ENCODE assay signal across 24 cellular contexts in the genomic region with DNA sequence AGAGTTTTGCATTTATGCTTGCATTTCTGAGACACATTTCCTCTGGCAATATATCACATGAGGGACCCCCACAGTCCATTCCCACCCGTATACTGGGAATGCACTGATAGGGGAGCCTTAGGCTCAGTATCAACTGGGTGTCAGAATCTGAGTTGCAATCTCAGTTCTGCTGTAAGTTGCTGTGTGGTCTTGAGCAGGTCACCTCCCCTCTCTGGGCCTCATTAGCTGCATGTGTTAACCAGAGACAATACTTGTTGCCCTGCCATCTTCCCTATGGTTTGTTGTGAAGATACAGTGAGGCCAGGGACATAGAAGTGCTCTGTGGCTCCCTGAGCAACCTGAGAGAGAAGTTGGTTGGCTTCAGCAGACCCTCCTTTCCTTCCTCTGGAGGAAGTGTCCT.
"Had no signal": no experiment of that assay in that cellular context is flagged by ENCODE, and none has a peak within 500 bp of the region (broad histone marks: within the 10 kb centered on the region; RNA-seq: fewer than 3 reads in every experiment).

No MANE protein-coding gene starts in this region.

- H3K4me3 Mint-ChIP-seq: activated B cell treated with CpG ODN at 0.5 μM for 24 hours; activated CD4-positive, alpha-beta memory T cell treated with anti-CD3 and anti-CD28 coated beads, Interleukin-2, amount 10 ng/mL, durations not matched to agents 7 days and 5 days; central memory CD8-positive, alpha-beta T cell; T-cell had no signal

- H3K9me3 Mint-ChIP-seq: central memory CD8-positive, alpha-beta T cell had no signal

- H3K27me3 Mint-ChIP-seq: activated B cell treated with CpG ODN at 0.5 μM for 24 hours; activated CD4-positive, alpha-beta memory T cell treated with anti-CD3 and anti-CD28 coated beads, Interleukin-2, amount 10 ng/mL, durations not matched to agents 7 days and 5 days; central memory CD8-positive, alpha-beta T cell; T-cell had no signal

- H3K27me3 ChIP-seq: ascending aorta, body of pancreas, MG63 had no signal

- H3K27ac Mint-ChIP-seq: activated B cell treated with CpG ODN at 0.5 μM for 24 hours; activated CD4-positive, alpha-beta memory T cell treated with anti-CD3 and anti-CD28 coated beads, Interleukin-2, amount 10 ng/mL, durations not matched to agents 7 days and 5 days; T-cell had no signal

- H3K4me1 ChIP-seq: ascending aorta had no signal

- DNase-seq: activated B cell treated with CpG ODN at 0.5 μM for 24 hours; activated CD4-positive, alpha-beta memory T cell treated with anti-CD3 and anti-CD28 coated beads, Interleukin-2, amount 10 ng/mL, durations not matched to agents 7 days and 5 days; activated CD4-positive, alpha-beta T cell treated with anti-CD3 and anti-CD28 coated beads for 1 hour; activated CD4-positive, alpha-beta T cell treated with anti-CD3 and anti-CD28 coated beads, Interleukin-2, amount 50 U/mL, for 1 hour; activated CD8-positive, alpha-beta memory T cell treated with anti-CD3 and anti-CD28 coated beads, Interleukin-2, amount 50 U/mL, for 48 hours; activated naive CD4-positive, alpha-beta T cell treated with anti-CD3 and anti-CD28 coated beads, Interleukin-2, amount 50 U/mL, for 16 hours; activated T-cell treated with anti-CD3 and anti-CD28 coated beads, Interleukin-2, amount 50 U/mL, for 1 hour; amniotic stem cell; body of pancreas; MG63; MV-4-11; NCI-H1092 treated with DMSO at 0.1 percent for 48 hours; NCI-H1436; NCI-H1694 treated with DMSO at 0.1 percent for 48 hours; NCI-H2081; NCI-H446; NCI-H524; SIG-M5; T-cell; T-helper 2 cell; T1000 had no signal

- H3K27ac ChIP-seq: ascending aorta, body of pancreas, SK-N-MC had no signal

- H3K4me3 ChIP-seq: ascending aorta, body of pancreas, MG63, SK-N-MC had no signal

- ATAC-seq: body of pancreas, T-cell had no signal

- H3K36me3 ChIP-seq: ascending aorta, MG63 had no signal
